ENCODE assay signal across 15 cellular contexts in genomic region chr2:128308284-128308731, GRCh38. TPM values are rescaled to one million over a fixed set of nuclear protein-coding genes. Genes with fewer than 3 reads are reported as not detected.
DNase-seq lines count a peak whose midpoint lies in the region; ATAC-seq, FAIRE-seq and TF ChIP-seq lines count a peak whose summit lies in the region.
"Had no signal": no experiment of that assay in that cellular context is flagged by ENCODE, and none has a peak within 500 bp of the region (broad histone marks: within the 10 kb centered on the region; RNA-seq: fewer than 3 reads in every experiment).

No MANE protein-coding gene starts in this region.

- H3K27me3 ChIP-seq in Loucy (ENCODE audit: insufficient read depth, low read length, poor library complexity, severe bottlenecking), result no peaks in the 10 kb centered on the region
- H3K27me3 ChIP-seq in astrocyte (ENCODE audit: insufficient read depth, low read length), result no peaks in the 10 kb centered on the region
- H3K27me3 ChIP-seq in right lobe of liver, result no peaks in the 10 kb centered on the region
- H3K27me3 ChIP-seq in skeletal muscle tissue (ENCODE audit: control insufficient read depth in 3 of 3, insufficient read depth in 3 of 3, low read length in 3 of 3), result no peaks in the 10 kb centered on the region

- H3F3A ChIP-seq in Loucy (ENCODE audit: low read depth), result no peaks in the 10 kb centered on the region

- no peak overlapping the region for H3K4me3 Mint-ChIP-seq in astrocyte (ENCODE audit: unreplicated experiment)
- H3K4me3 Mint-ChIP-seq: activated naive CD8-positive, alpha-beta T cell treated with anti-CD3 and anti-CD28 coated beads, Interleukin-2, amount 50 U/mL, for 24 hours; stimulated activated naive B cell treated with anti-CD40 and anti-IgM and Interleukin-4, amounts not matched to agents 10 μg/mL and 1 μg/mL and 100 μg/mL, for 72 hours had no signal

- H3K9me3 ChIP-seq in Loucy (ENCODE audit: insufficient read depth, low read depth, low read length) (no peaks in the 10 kb centered on the region), astrocyte (ENCODE audit: insufficient read depth, low read depth, low read length) (no peaks in the 10 kb centered on the region), right lobe of liver (no peaks in the 10 kb centered on the region), skeletal muscle tissue (ENCODE audit: control insufficient read depth in 3 of 3, low read length in 3 of 3) (no peaks in the 10 kb centered on the region)
- H3K9me3 ChIP-seq: HAP-1 had no signal

- WGBS in right lobe of liver (ENCODE audit: insufficient coverage, low coverage, low lambda C conversion rate, missing lambda C conversion rate), result no CpG with 5 or more reads among the region's 5 CpGs

- H3K9ac ChIP-seq in Loucy (ENCODE audit: low read depth, low read length, poor library complexity, severe bottlenecking) (no peak overlapping the region), astrocyte (ENCODE audit: low read length) (no peak overlapping the region), skeletal muscle tissue (ENCODE audit: low read depth in 1 of 3, low read length in 3 of 3) (no peak overlapping the region)

- H3K4me1 Mint-ChIP-seq in astrocyte (ENCODE audit: low read depth, unreplicated experiment), result peaks cover 21% of the 10 kb centered on the region

- H3K9me3 Mint-ChIP-seq in astrocyte (ENCODE audit: unreplicated experiment), result no peaks in the 10 kb centered on the region
- H3K9me3 Mint-ChIP-seq: activated naive CD8-positive, alpha-beta T cell treated with anti-CD3 and anti-CD28 coated beads, Interleukin-2, amount 50 U/mL, for 24 hours; stimulated activated naive B cell treated with anti-CD40 and anti-IgM and Interleukin-4, amounts not matched to agents 10 μg/mL and 1 μg/mL and 100 μg/mL, for 72 hours had no signal

- H3K27me3 Mint-ChIP-seq in astrocyte (ENCODE audit: low read depth, unreplicated experiment), result peaks cover 3% of the 10 kb centered on the region
- H3K27me3 Mint-ChIP-seq: activated naive CD8-positive, alpha-beta T cell treated with anti-CD3 and anti-CD28 coated beads, Interleukin-2, amount 50 U/mL, for 24 hours; stimulated activated naive B cell treated with anti-CD40 and anti-IgM and Interleukin-4, amounts not matched to agents 10 μg/mL and 1 μg/mL and 100 μg/mL, for 72 hours had no signal

- H3K27ac ChIP-seq in astrocyte (ENCODE audit: low read depth, low read length) (no peak overlapping the region), right lobe of liver (peak overlapping the region; percentile 47 to 89 (median 73)), skeletal muscle tissue (ENCODE audit: low read depth, low read length) (peak overlapping the region; percentile 88)
- H3K27ac ChIP-seq: coronary artery had no signal

- peaks cover 6% of the 10 kb centered on the region for H3K36me3 Mint-ChIP-seq in astrocyte (ENCODE audit: low read depth, unreplicated experiment)

- TF ChIP-seq POLR2A in right lobe of liver (IDR thresholded peaks at IDR 0.05), result no peak

- H2AFZ ChIP-seq in Loucy (ENCODE audit: low read length) (no peak overlapping the region), astrocyte (ENCODE audit: low read depth, low read length) (no peak overlapping the region)

- H3K4me2 ChIP-seq in Loucy (ENCODE audit: low read depth, low read length, poor library complexity, severe bottlenecking) (peak overlapping the region; percentile 98), astrocyte (ENCODE audit: low read length) (no peak overlapping the region)

- CTCF ChIA-PET in HEK293T (lab: Yijun Ruan, JAX), result no interaction called here

- intact Hi-C loops in right lobe of liver (cut with DNase I), result no loop called here

- H4K20me1 ChIP-seq in Loucy (ENCODE audit: insufficient read depth, low read length, poor library complexity, severe bottlenecking), result peaks cover 100% of the 10 kb centered on the region
- peaks cover 96% of the 10 kb centered on the region for H4K20me1 ChIP-seq in astrocyte (ENCODE audit: insufficient read depth, low read length)

- POLR2A ChIA-PET in HEK293T (lab: Yijun Ruan, JAX), result no interaction called here

- H3K4me3 ChIP-seq in Loucy (ENCODE audit: low read length, poor library complexity, severe bottlenecking), result peak overlapping the region; percentile 90
- H3K4me3 ChIP-seq in astrocyte (ENCODE audit: insufficient read depth, low read depth, low read length), result no peak overlapping the region
- H3K4me3 ChIP-seq in right lobe of liver, result no peak overlapping the region
- no peak overlapping the region for H3K4me3 ChIP-seq in skeletal muscle tissue (ENCODE audit: low read length in 3 of 3)
- H3K4me3 ChIP-seq: coronary artery, HAP-1 had no signal

- DNase-seq in astrocyte (ENCODE audit: low read depth), result no peak
- DNase-seq in right lobe of liver, result peak; percentile 54 to 69 (median 56)
- no peak for DNase-seq in COLO829 (ENCODE audit: low spot score)
- no peak for DNase-seq in HEK293T (ENCODE audit: extremely low spot score)
- DNase-seq: activated naive CD8-positive, alpha-beta T cell treated with anti-CD3 and anti-CD28 coated beads, Interleukin-2, amount 50 U/mL, for 24 hours; NCI-H2029 treated with DMSO at 0.1 percent for 48 hours; NCI-H748 treated with DMSO at 0.1 percent for 48 hours; retina; SIG-M5; stimulated activated naive B cell treated with anti-CD40 and anti-IgM and Interleukin-4, amounts not matched to agents 10 μg/mL and 1 μg/mL and 100 μg/mL, for 72 hours had no signal

- H3K79me2 ChIP-seq in Loucy (ENCODE audit: insufficient read depth, low read length) (peaks cover 100% of the 10 kb centered on the region), astrocyte (ENCODE audit: insufficient read depth, low read length) (peaks cover 94% of the 10 kb centered on the region)

- TF ChIP-seq CTCF in Loucy (conservative IDR thresholded peaks at IDR 0.05; ENCODE audit: low read length), result no peak
- no peak for TF ChIP-seq CTCF in astrocyte (IDR thresholded peaks at IDR 0.05; ENCODE audit: insufficient read depth, low read depth, low read length)
- no peak for TF ChIP-seq CTCF in right lobe of liver (IDR thresholded peaks at IDR 0.05)

- ATAC-seq in right lobe of liver (no peak), GM19395 (IDR thresholded peaks at IDR 0.05; ENCODE audit: unreplicated experiment) (no peak)
- ATAC-seq: activated naive CD8-positive, alpha-beta T cell treated with anti-CD3 and anti-CD28 coated beads, Interleukin-2, amount 50 U/mL, for 24 hours; stimulated activated naive B cell treated with anti-CD40 and anti-IgM and Interleukin-4, amounts not matched to agents 10 μg/mL and 1 μg/mL and 100 μg/mL, for 72 hours had no signal

- FAIRE-seq in astrocyte (lab: Jason Lieb, UNC), result no peak

- no peaks in the 10 kb centered on the region for H3K9me2 ChIP-seq in Loucy (replicated peaks; ENCODE audit: low read depth, low read length)

- peak overlapping the region; percentile 7 for H3K27ac Mint-ChIP-seq in astrocyte (ENCODE audit: unreplicated experiment)
- H3K27ac Mint-ChIP-seq: activated naive CD8-positive, alpha-beta T cell treated with anti-CD3 and anti-CD28 coated beads, Interleukin-2, amount 50 U/mL, for 24 hours; stimulated activated naive B cell treated with anti-CD40 and anti-IgM and Interleukin-4, amounts not matched to agents 10 μg/mL and 1 μg/mL and 100 μg/mL, for 72 hours had no signal

- H3K36me3 ChIP-seq in Loucy (ENCODE audit: insufficient read depth, low read length) (peaks cover 100% of the 10 kb centered on the region), astrocyte (ENCODE audit: insufficient read depth, low read length) (no peaks in the 10 kb centered on the region), right lobe of liver (no peaks in the 10 kb centered on the region), skeletal muscle tissue (ENCODE audit: control insufficient read depth in 3 of 3, insufficient read depth in 3 of 3, low read length in 3 of 3) (no peaks in the 10 kb centered on the region)

- peaks cover 84% of the 10 kb centered on the region for H3K4me1 ChIP-seq in Loucy (ENCODE audit: insufficient read depth, low read length, poor library complexity, severe bottlenecking)
- H3K4me1 ChIP-seq in astrocyte (ENCODE audit: insufficient read depth, low read length), result peaks cover 25% of the 10 kb centered on the region
- H3K4me1 ChIP-seq in right lobe of liver, result peaks cover 4 to 87% (median 53%) of the 10 kb centered on the region in 4 donors
- H3K4me1 ChIP-seq in skeletal muscle tissue (ENCODE audit: control insufficient read depth in 3 of 3, insufficient read depth in 3 of 3, low read length in 3 of 3), result peaks cover 86 to 97% (median 91%) of the 10 kb centered on the region in 3 donors

TF ChIP-seq in HEK293T, 16 proteins besides CTCF, POLR2A, EP300 and RAD21:
- TF ChIP-seq TARDBP (IDR thresholded peaks at IDR 0.05) (no peak), L3MBTL2 (conservative IDR thresholded peaks at IDR 0.05) (no peak), FOXM1 (IDR thresholded peaks at IDR 0.05; ENCODE audit: borderline replicate concordance) (no peak), FOXA1 (IDR thresholded peaks at IDR 0.05) (no peak), CTBP1 (IDR thresholded peaks at IDR 0.05; ENCODE audit: borderline replicate concordance) (no peak), BHLHE40 (IDR thresholded peaks at IDR 0.05; ENCODE audit: borderline replicate concordance) (no peak)
- TF ChIP-seq, protein P1, sequence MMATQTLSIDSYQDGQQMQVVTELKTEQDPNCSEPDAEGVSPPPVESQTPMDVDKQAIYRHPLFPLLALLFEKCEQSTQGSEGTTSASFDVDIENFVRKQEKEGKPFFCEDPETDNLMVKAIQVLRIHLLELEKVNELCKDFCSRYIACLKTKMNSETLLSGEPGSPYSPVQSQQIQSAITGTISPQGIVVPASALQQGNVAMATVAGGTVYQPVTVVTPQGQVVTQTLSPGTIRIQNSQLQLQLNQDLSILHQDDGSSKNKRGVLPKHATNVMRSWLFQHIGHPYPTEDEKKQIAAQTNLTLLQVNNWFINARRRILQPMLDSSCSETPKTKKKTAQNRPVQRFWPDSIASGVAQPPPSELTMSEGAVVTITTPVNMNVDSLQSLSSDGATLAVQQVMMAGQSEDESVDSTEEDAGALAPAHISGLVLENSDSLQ (IDR thresholded peaks at IDR 0.05), result no peak
TF ChIP-seq in HEK293T: peak in this region for 0.

RNA-seq across cellular contexts. Expression of gene HS6ST1, which starts 10.4 kb away (rescaled TPM):
- total RNA-seq in astrocyte (20.5 and 20.9 TPM in 2 replicates), right lobe of liver (10 to 100 TPM; 18.0 to 53.5 (median 31.0) TPM), skeletal muscle tissue (12.5 TPM)

Comparison
In these comparisons a context has a peak if more than half of its experiments do, and no peak if none do; other contexts are left out.
1. DNase-seq: peak in right lobe of liver (3 of 3); none in astrocyte (single experiment), COLO829 (single experiment) and HEK293T (single experiment).